ENCODE assay signal across 1 cellular context in genomic region chr14:37745657-37746056, GRCh38.
TF ChIP-seq lines count a peak whose summit lies in the region.

No MANE protein-coding gene starts in this region.

TF ChIP-seq in HepG2, 621 proteins besides CTCF, POLR2A, EP300 and RAD21 (continued from another document and continues in another):
- TF ChIP-seq ARID5B (CRISPR knock-in tag; IDR thresholded peaks at IDR 0.05) (0 out of 2 replicates have a peak, but pooled peaks have one; percentile 10), ZNF574 (CRISPR knock-in tag; IDR thresholded peaks at IDR 0.05) (no peak), ZNF557 (CRISPR knock-in tag; IDR thresholded peaks at IDR 0.05) (no peak), NFKBIZ (CRISPR knock-in tag; IDR thresholded peaks at IDR 0.05) (no peak), ZFP90 (CRISPR knock-in tag; IDR thresholded peaks at IDR 0.05; ENCODE audit: borderline replicate concordance) (no peak), ATM (IDR thresholded peaks at IDR 0.05; ENCODE audit: borderline replicate concordance) (no peak), WIZ (CRISPR knock-in tag; IDR thresholded peaks at IDR 0.05) (no peak), ZZZ3 (CRISPR knock-in tag; IDR thresholded peaks at IDR 0.05; ENCODE audit: borderline replicate concordance) (no peak), CENPX (CRISPR knock-in tag; IDR thresholded peaks at IDR 0.05) (no peak), ZGPAT (CRISPR knock-in tag; IDR thresholded peaks at IDR 0.05) (no peak), EEA1 (CRISPR knock-in tag; IDR thresholded peaks at IDR 0.05; ENCODE audit: borderline replicate concordance) (no peak), ZMAT3 (CRISPR knock-in tag; conservative IDR thresholded peaks at IDR 0.05) (no peak), ZBED4 (CRISPR knock-in tag; IDR thresholded peaks at IDR 0.05; ENCODE audit: borderline replicate concordance) (no peak), ZNF740 (CRISPR knock-in tag; IDR thresholded peaks at IDR 0.05) (0 out of 2 replicates have a peak, but pooled peaks have one; percentile 15), MXI1 (IDR thresholded peaks at IDR 0.05; ENCODE audit: borderline replicate concordance, low read depth, low read length) (no peak), CHD2 (IDR thresholded peaks at IDR 0.05; ENCODE audit: low read depth, low read length) (no peak), YY1 (IDR thresholded peaks at IDR 0.05; ENCODE audit: insufficient read depth, insufficient replicate concordance, low read depth, low read length) (no peak), ZNF414 (CRISPR knock-in tag; IDR thresholded peaks at IDR 0.05) (no peak), TIGD3 (CRISPR knock-in tag; IDR thresholded peaks at IDR 0.05; ENCODE audit: borderline replicate concordance) (no peak), TRAFD1 (CRISPR knock-in tag; IDR thresholded peaks at IDR 0.05; ENCODE audit: borderline replicate concordance) (no peak), MXD3 (CRISPR knock-in tag; IDR thresholded peaks at IDR 0.05) (no peak), RORA (CRISPR knock-in tag; IDR thresholded peaks at IDR 0.05) (no peak), NFYC (CRISPR knock-in tag; IDR thresholded peaks at IDR 0.05) (no peak), ATF5 (CRISPR knock-in tag; IDR thresholded peaks at IDR 0.05; ENCODE audit: low read depth) (no peak), IRX3 (CRISPR knock-in tag; IDR thresholded peaks at IDR 0.05; ENCODE audit: borderline replicate concordance, low read depth) (no peak), PHF5A (CRISPR knock-in tag; IDR thresholded peaks at IDR 0.05; ENCODE audit: low read depth, unreplicated experiment) (no peak), ZNF280D (CRISPR knock-in tag; IDR thresholded peaks at IDR 0.05) (0 out of 2 replicates have a peak, but pooled peaks have one; percentile 17), YEATS4 (CRISPR knock-in tag; IDR thresholded peaks at IDR 0.05; ENCODE audit: borderline replicate concordance) (no peak), ZNF343 (CRISPR knock-in tag; IDR thresholded peaks at IDR 0.05) (no peak), NR3C1 (CRISPR knock-in tag; IDR thresholded peaks at IDR 0.05) (no peak), NFYB (CRISPR knock-in tag; IDR thresholded peaks at IDR 0.05) (no peak), RARA (CRISPR knock-in tag; IDR thresholded peaks at IDR 0.05) (no peak), HNRNPK (IDR thresholded peaks at IDR 0.05; ENCODE audit: low read depth, low read length, poor library complexity, severe bottlenecking) (no peak), ARID2 (CRISPR knock-in tag; IDR thresholded peaks at IDR 0.05; ENCODE audit: borderline replicate concordance) (no peak), ZNF329 (CRISPR knock-in tag; IDR thresholded peaks at IDR 0.05; ENCODE audit: low read depth) (no peak), ZNF331 (CRISPR knock-in tag; IDR thresholded peaks at IDR 0.05) (no peak), SNAPC5 (CRISPR knock-in tag; IDR thresholded peaks at IDR 0.05; ENCODE audit: borderline replicate concordance) (0 out of 2 replicates have a peak, but pooled peaks have one; percentile 10)
